ENCODE assay signal across 1 cellular context in genomic region chr7:513521-514166, GRCh38.
TF ChIP-seq lines count a peak whose summit lies in the region.

No MANE protein-coding gene starts in this region.

TF ChIP-seq in IMR-90, 13 proteins besides CTCF, POLR2A, EP300 and RAD21:
- TF ChIP-seq MXI1 (IDR thresholded peaks at IDR 0.05; ENCODE audit: borderline replicate concordance, low read depth, low read length), result no peak
- TF ChIP-seq RCOR1 (IDR thresholded peaks at IDR 0.05; ENCODE audit: insufficient replicate concordance, low read length), result no peak
- TF ChIP-seq MAFK (IDR thresholded peaks at IDR 0.05; ENCODE audit: low read depth, low read length), result no peak
- no peak for TF ChIP-seq ELK1 (IDR thresholded peaks at IDR 0.05; ENCODE audit: borderline replicate concordance, low read depth, low read length)
- no peak for TF ChIP-seq RFX5 (IDR thresholded peaks at IDR 0.05; ENCODE audit: low read depth, low read length)
- TF ChIP-seq NFE2L2 (IDR thresholded peaks at IDR 0.05; ENCODE audit: low read depth, low read length), result no peak
- no peak for TF ChIP-seq CEBPB (IDR thresholded peaks at IDR 0.05; ENCODE audit: low read depth, low read length)
- TF ChIP-seq SMC3 (IDR thresholded peaks at IDR 0.05; ENCODE audit: low read depth, low read length), result no peak
TF ChIP-seq in IMR-90: peak in this region for 0.
